ENCODE assay signal across 29 cellular contexts in genomic region chr3:100726706-100727105, GRCh38. TPM values are rescaled to one million over a fixed set of nuclear protein-coding genes. Genes with fewer than 3 reads are reported as not detected.
A peak's percentile ranks its signal among the peaks of the same experiment; 100 is the strongest.
DNase-seq lines count a peak whose midpoint lies in the region; ATAC-seq, FAIRE-seq and TF ChIP-seq lines count a peak whose summit lies in the region.
"Had no signal": no experiment of that assay in that cellular context is flagged by ENCODE, and none has a peak within 500 bp of the region (broad histone marks: within the 10 kb centered on the region; RNA-seq: fewer than 3 reads in every experiment).

No MANE protein-coding gene starts in this region.

- TF ChIP-seq CTCF in GM23338 (conservative IDR thresholded peaks at IDR 0.05; ENCODE audit: low read depth in 2 of 2), result no peak
- no peak for TF ChIP-seq CTCF in astrocyte (IDR thresholded peaks at IDR 0.05; ENCODE audit: insufficient read depth, low read depth, low read length)
- TF ChIP-seq CTCF in osteoblast (IDR thresholded peaks at IDR 0.05; ENCODE audit: extremely low read depth, low read depth, low read length), result no peak
- no peak for TF ChIP-seq CTCF in glutamatergic neuron (IDR thresholded peaks at IDR 0.05; ENCODE audit: partially characterized antibody, unreplicated experiment)

- H3K9me2 ChIP-seq in GM23338 (ENCODE audit: insufficient read depth), result no peaks in the 10 kb centered on the region
- H3K9me2 ChIP-seq: SK-N-SH had no signal

- H3K9ac ChIP-seq in astrocyte (ENCODE audit: low read length), result no peak overlapping the region
- H3K9ac ChIP-seq: SK-N-SH had no signal

- intact Hi-C loops in activated CD4-positive, alpha-beta T cell treated with anti-CD3 and anti-CD28 coated beads, Interleukin-2, amount 10 ng/mL, durations not matched to agents 24 days and 14 days (cut with micrococcal nuclease), result loop anchor here (2.0 kb wide), 1 partner anchor 14 kb away; no protein-coding TSS in a partner anchor

- DNase-seq in activated CD4-positive, alpha-beta T cell treated with anti-CD3 and anti-CD28 coated beads, Interleukin-2, amount 10 ng/mL, durations not matched to agents 24 days and 14 days, result no peak
- DNase-seq in activated CD4-positive, alpha-beta T cell treated with anti-CD3 and anti-CD28 coated beads, Interleukin-2, amount 50 U/mL, for 48 hours, result no peak
- DNase-seq in GM23338 (ENCODE audit: low spot score) (no peak), astrocyte (ENCODE audit: low read depth) (no peak), osteoblast (ENCODE audit: insufficient read length, low spot score, missing footprints) (no peak), glutamatergic neuron (no peak)
- DNase-seq in stimulated activated CD4-positive, alpha-beta T cell treated with anti-CD3 and anti-CD28 coated beads, Interleukin-12 subunit alpha, Interleukin-12 subunit beta, amount 100 ng/mL, for 4 hours, result no peak
- DNase-seq: activated CD4-positive, alpha-beta T cell treated with anti-CD3 and anti-CD28 coated beads for 1 hour; activated naive CD4-positive, alpha-beta T cell; activated naive CD8-positive, alpha-beta T cell treated with anti-CD3 and anti-CD28 coated beads, Interleukin-2, amount 50 U/mL, for 24 hours; activated T-cell treated with anti-CD3 and anti-CD28 coated beads, Interleukin-2, amount 50 U/mL, for 4 hours; central memory CD4-positive, alpha-beta T cell; foreskin melanocyte; heart right ventricle; KBM-7; kidney glomerular epithelial cell; midbrain; naive B cell; NCI-H1105; NCI-H187 treated with DMSO at 0.1 percent for 48 hours; NCI-H510A treated with DMSO at 0.1 percent for 48 hours; NK-92 treated with Interleukin-12 subunit alpha and Interleukin-12 subunit beta, amount 100 ng/mL, for 24 hours; SK-N-SH; stimulated activated naive CD4-positive, alpha-beta T cell; upper lobe of left lung had no signal

- peaks cover 25% of the 10 kb centered on the region for H3K4me1 Mint-ChIP-seq in activated CD4-positive, alpha-beta T cell treated with anti-CD3 and anti-CD28 coated beads, Interleukin-2, amount 10 ng/mL, durations not matched to agents 24 days and 14 days
- H3K4me1 Mint-ChIP-seq in GM23338, result peaks cover 5% of the 10 kb centered on the region; the same call in 2 of the 3 replicates
- H3K4me1 Mint-ChIP-seq in astrocyte (ENCODE audit: low read depth, unreplicated experiment), result peaks cover 13% of the 10 kb centered on the region
- peaks cover 4% of the 10 kb centered on the region for H3K4me1 Mint-ChIP-seq in glutamatergic neuron (ENCODE audit: low read depth, unreplicated experiment)
- H3K4me1 Mint-ChIP-seq: activated naive CD8-positive, alpha-beta T cell treated with anti-CD3 and anti-CD28 coated beads, Interleukin-2, amount 50 U/mL, for 24 hours had no signal

- no peak overlapping the region for H3K4me3 Mint-ChIP-seq in activated CD4-positive, alpha-beta T cell treated with anti-CD3 and anti-CD28 coated beads, Interleukin-2, amount 10 ng/mL, durations not matched to agents 24 days and 14 days
- H3K4me3 Mint-ChIP-seq in GM23338 (no peak overlapping the region), astrocyte (ENCODE audit: unreplicated experiment) (no peak overlapping the region), glutamatergic neuron (ENCODE audit: unreplicated experiment) (no peak overlapping the region)
- H3K4me3 Mint-ChIP-seq: activated naive CD8-positive, alpha-beta T cell treated with anti-CD3 and anti-CD28 coated beads, Interleukin-2, amount 50 U/mL, for 24 hours; activated T-cell treated with anti-CD3 and anti-CD28 coated beads, Interleukin-2, amount 50 U/mL, for 4 hours; dendritic cell treated with granulocyte-macrophage colony-stimulating factor and Interleukin-4, amounts not matched to agents 40 ng/mL and 50 ng/mL, for 4 days; naive B cell had no signal

- H2AFZ ChIP-seq in GM23338 (no peak overlapping the region), astrocyte (ENCODE audit: low read depth, low read length) (no peak overlapping the region), osteoblast (ENCODE audit: low read length) (no peak overlapping the region)

- H4K20me1 ChIP-seq in GM23338 (replicated peaks; ENCODE audit: insufficient read depth) (no peaks in the 10 kb centered on the region; the same call in 1 of the 2 replicates), astrocyte (ENCODE audit: insufficient read depth, low read length) (peaks cover 62% of the 10 kb centered on the region), osteoblast (ENCODE audit: insufficient read depth, low read length) (peaks cover 29% of the 10 kb centered on the region)

- H3K27ac ChIP-seq in GM23338 (ENCODE audit: low read depth), result no peak overlapping the region
- H3K27ac ChIP-seq in astrocyte (ENCODE audit: low read depth, low read length), result no peak overlapping the region
- H3K27ac ChIP-seq in osteoblast (ENCODE audit: low read depth, low read length), result peak overlapping the region; percentile 18
- H3K27ac ChIP-seq: C4-2B, upper lobe of left lung had no signal

- no peak for FAIRE-seq in astrocyte (lab: Jason Lieb, UNC)
- FAIRE-seq: D721Med had no signal

- H3K9me3 ChIP-seq in astrocyte (ENCODE audit: insufficient read depth, low read depth, low read length), result no peaks in the 10 kb centered on the region
- H3K9me3 ChIP-seq in osteoblast (ENCODE audit: low read depth, low read length), result no peaks in the 10 kb centered on the region
- H3K9me3 ChIP-seq: heart right ventricle, SK-N-SH, upper lobe of left lung had no signal

- H3K36me3 ChIP-seq in GM23338 (ENCODE audit: insufficient read depth) (peaks cover 9% of the 10 kb centered on the region; the same call in 1 of the 2 replicates), astrocyte (ENCODE audit: insufficient read depth, low read length) (peaks cover 52% of the 10 kb centered on the region), osteoblast (ENCODE audit: insufficient read depth, low read length) (peaks cover 76% of the 10 kb centered on the region)

- H3K9me3 Mint-ChIP-seq in activated CD4-positive, alpha-beta T cell treated with anti-CD3 and anti-CD28 coated beads, Interleukin-2, amount 10 ng/mL, durations not matched to agents 24 days and 14 days, result no peaks in the 10 kb centered on the region
- no peaks in the 10 kb centered on the region for H3K9me3 Mint-ChIP-seq in GM23338
- H3K9me3 Mint-ChIP-seq in astrocyte (ENCODE audit: unreplicated experiment), result no peaks in the 10 kb centered on the region
- peaks cover 4% of the 10 kb centered on the region for H3K9me3 Mint-ChIP-seq in glutamatergic neuron (ENCODE audit: unreplicated experiment)
- H3K9me3 Mint-ChIP-seq: activated naive CD8-positive, alpha-beta T cell treated with anti-CD3 and anti-CD28 coated beads, Interleukin-2, amount 50 U/mL, for 24 hours; activated T-cell treated with anti-CD3 and anti-CD28 coated beads, Interleukin-2, amount 50 U/mL, for 4 hours; dendritic cell treated with granulocyte-macrophage colony-stimulating factor and Interleukin-4, amounts not matched to agents 40 ng/mL and 50 ng/mL, for 4 days had no signal

- no peaks in the 10 kb centered on the region for H3F3A ChIP-seq in GM23338 (replicated peaks; ENCODE audit: low read depth)

- peaks cover 57% of the 10 kb centered on the region for H3K36me3 Mint-ChIP-seq in activated CD4-positive, alpha-beta T cell treated with anti-CD3 and anti-CD28 coated beads, Interleukin-2, amount 10 ng/mL, durations not matched to agents 24 days and 14 days (ENCODE audit: low read depth)
- H3K36me3 Mint-ChIP-seq in GM23338 (ENCODE audit: low read depth) (peaks cover 51% of the 10 kb centered on the region), astrocyte (ENCODE audit: low read depth, unreplicated experiment) (peaks cover 18% of the 10 kb centered on the region), glutamatergic neuron (ENCODE audit: unreplicated experiment) (no peaks in the 10 kb centered on the region)

- no peaks in the 10 kb centered on the region for H3K27me3 Mint-ChIP-seq in activated CD4-positive, alpha-beta T cell treated with anti-CD3 and anti-CD28 coated beads, Interleukin-2, amount 10 ng/mL, durations not matched to agents 24 days and 14 days
- H3K27me3 Mint-ChIP-seq in GM23338 (ENCODE audit: insufficient read depth, low read depth, poor library complexity) (no peaks in the 10 kb centered on the region), astrocyte (ENCODE audit: low read depth, unreplicated experiment) (no peaks in the 10 kb centered on the region), glutamatergic neuron (ENCODE audit: unreplicated experiment) (no peaks in the 10 kb centered on the region)
- H3K27me3 Mint-ChIP-seq: activated naive CD8-positive, alpha-beta T cell treated with anti-CD3 and anti-CD28 coated beads, Interleukin-2, amount 50 U/mL, for 24 hours; dendritic cell treated with granulocyte-macrophage colony-stimulating factor and Interleukin-4, amounts not matched to agents 40 ng/mL and 50 ng/mL, for 4 days; naive B cell had no signal

- H3K27me3 ChIP-seq in GM23338 (ENCODE audit: insufficient read depth) (no peaks in the 10 kb centered on the region), astrocyte (ENCODE audit: insufficient read depth, low read length) (no peaks in the 10 kb centered on the region), osteoblast (ENCODE audit: insufficient read depth, low read length) (no peaks in the 10 kb centered on the region)
- H3K27me3 ChIP-seq: heart right ventricle, upper lobe of left lung had no signal

- no peak overlapping the region for H3K4me3 ChIP-seq in GM23338
- no peak overlapping the region for H3K4me3 ChIP-seq in astrocyte (ENCODE audit: insufficient read depth, low read depth, low read length)
- H3K4me3 ChIP-seq in osteoblast (ENCODE audit: insufficient read depth, low read length), result no peak overlapping the region
- H3K4me3 ChIP-seq: heart right ventricle, upper lobe of left lung had no signal

- H3K79me2 ChIP-seq in GM23338 (replicated peaks; ENCODE audit: insufficient read depth) (peaks cover 65% of the 10 kb centered on the region), astrocyte (ENCODE audit: insufficient read depth, low read length) (peaks cover 92% of the 10 kb centered on the region), osteoblast (ENCODE audit: insufficient read depth, low read length) (peaks cover 88% of the 10 kb centered on the region)

- H3K4me1 ChIP-seq in GM23338 (ENCODE audit: insufficient read depth), result peaks cover 3% of the 10 kb centered on the region; the same call in 1 of the 2 replicates
- H3K4me1 ChIP-seq in astrocyte (ENCODE audit: insufficient read depth, low read length), result no peaks in the 10 kb centered on the region
- peaks cover 7% of the 10 kb centered on the region for H3K4me1 ChIP-seq in osteoblast (ENCODE audit: insufficient read depth, low read length)
- H3K4me1 ChIP-seq: upper lobe of left lung had no signal

- peak overlapping the region; percentile 27 for H3K27ac Mint-ChIP-seq in activated CD4-positive, alpha-beta T cell treated with anti-CD3 and anti-CD28 coated beads, Interleukin-2, amount 10 ng/mL, durations not matched to agents 24 days and 14 days
- H3K27ac Mint-ChIP-seq in GM23338, result peak overlapping the region; percentile 33; the same call in 1 of the 2 replicates
- H3K27ac Mint-ChIP-seq in astrocyte (ENCODE audit: unreplicated experiment), result peak overlapping the region; percentile 43
- no peak overlapping the region for H3K27ac Mint-ChIP-seq in glutamatergic neuron (ENCODE audit: unreplicated experiment)
- H3K27ac Mint-ChIP-seq: activated naive CD8-positive, alpha-beta T cell treated with anti-CD3 and anti-CD28 coated beads, Interleukin-2, amount 50 U/mL, for 24 hours; dendritic cell treated with granulocyte-macrophage colony-stimulating factor and Interleukin-4, amounts not matched to agents 40 ng/mL and 50 ng/mL, for 4 days had no signal

- ATAC-seq in GM23338 (no peak), GM18873 (IDR thresholded peaks at IDR 0.05; ENCODE audit: low FRiP score, unreplicated experiment) (no peak)
- ATAC-seq: activated naive CD8-positive, alpha-beta T cell treated with anti-CD3 and anti-CD28 coated beads, Interleukin-2, amount 50 U/mL, for 24 hours; activated T-cell treated with anti-CD3 and anti-CD28 coated beads, Interleukin-2, amount 50 U/mL, for 4 hours had no signal

- H3K4me2 ChIP-seq in GM23338 (no peak overlapping the region), astrocyte (ENCODE audit: low read length) (no peak overlapping the region), osteoblast (ENCODE audit: insufficient read depth, low read length) (no peak overlapping the region)
- H3K4me2 ChIP-seq: SK-N-SH had no signal

RNA-seq across cellular contexts. Expression of gene TFG, which starts 17.4 kb away (rescaled TPM):
- total RNA-seq in activated CD4-positive, alpha-beta T cell treated with anti-CD3 and anti-CD28 coated beads, Interleukin-2, amount 10 ng/mL, durations not matched to agents 24 days and 14 days, result 71.5 and 72.2 TPM in 2 replicates
- 86.4 and 88.5 TPM in 2 replicates for total RNA-seq in GM23338 (2014; rRNA removed; shearing (Covaris generic))
- 83.5 and 87.6 TPM in 2 replicates for polyA plus RNA-seq in GM23338 (2016; fragmentation: Nextera tagmentation; extraction: Ambion mirVana)
- total RNA-seq in astrocyte, result 154 and 155 TPM in 2 replicates
- total RNA-seq in osteoblast, result 81.4 and 89.0 TPM in 2 replicates
- 75.0 TPM for total RNA-seq in glutamatergic neuron (ENCODE audit: unreplicated experiment)
